9 cellular contexts compared by ENCODE assay signal in the genomic region with DNA sequence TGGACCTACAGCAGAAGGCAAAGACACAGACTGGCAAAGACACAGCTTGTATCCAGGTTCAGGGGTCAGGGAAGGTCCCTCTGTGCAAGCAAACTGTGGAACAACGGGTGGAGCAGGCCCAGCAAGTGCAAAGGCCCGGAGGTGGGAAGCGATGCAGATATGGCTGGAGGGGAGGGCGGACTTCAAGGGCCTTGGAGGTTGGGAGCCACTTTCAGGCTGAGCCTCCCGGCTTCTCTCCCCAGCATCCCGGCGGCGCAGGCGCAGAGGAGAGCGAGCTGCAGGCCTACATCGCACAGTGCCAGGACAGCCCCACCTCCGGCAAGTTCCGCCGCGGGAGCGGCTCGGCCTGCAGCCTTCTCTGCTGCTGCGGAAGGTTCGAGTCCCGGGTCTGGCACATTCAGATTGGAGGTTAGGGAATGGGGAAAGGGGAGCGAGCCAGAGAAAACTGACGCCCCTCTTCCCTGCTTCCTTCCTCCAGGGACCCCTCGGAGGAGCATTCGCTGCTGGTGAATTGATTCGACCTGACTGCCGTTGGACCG. TPM values are rescaled to one million over a fixed set of nuclear protein-coding genes. Genes with fewer than 3 reads are reported as not detected.
DNase-seq lines count a peak whose midpoint lies in the region; ATAC-seq, FAIRE-seq and TF ChIP-seq lines count a peak whose summit lies in the region.
"Had no signal": no experiment of that assay in that cellular context is flagged by ENCODE, and none has a peak within 500 bp of the region (broad histone marks: within the 10 kb centered on the region; RNA-seq: fewer than 3 reads in every experiment).

No MANE protein-coding gene starts in this region.

- ATAC-seq in CD8-positive, alpha-beta T cell = no peak
- peak in 1 of 2 donors; percentile 42 for ATAC-seq in upper lobe of left lung (ENCODE audit: low FRiP score in 2 of 2)

- DNase-seq in CD8-positive, alpha-beta T cell = no peak
- DNase-seq in PC-9 (no peak), endothelial cell of umbilical vein (ENCODE audit: low read depth, low spot score) (peak; percentile 51), mucosa of gallbladder (ENCODE audit: low spot score) (peak; percentile 64), upper lobe of left lung (peak; percentile 43 to 91), OCI-M1 (lab: John Stamatoyannopoulos, UW) (no peak), SW 1271 (lab: John Stamatoyannopoulos, UW) (no peak), RCC 7860 (ENCODE audit: low spot score) (no peak)

- no peaks in the 10 kb centered on the region for H3K9me2 ChIP-seq in PC-9 (ENCODE audit: insufficient read depth)

- 32 to 40% methylated on average over 23 to 24 of the region's 27 CpGs for WGBS in upper lobe of left lung, 2 donors

- CTCF ChIA-PET in CD8-positive, alpha-beta T cell (lab: Charles Lee) = no interaction called here
- CTCF ChIA-PET in PC-9 (lab: Charles Lee) = no interaction called here
- CTCF ChIA-PET in endothelial cell of umbilical vein (lab: Charles Lee) = interaction anchor here (2.0 to 2.2 kb wide), 2 partner anchors 10 to 179 kb away, joined by 5 to 6 read pairs; no protein-coding TSS in a partner anchor

- no peaks in the 10 kb centered on the region for H3K9me1 ChIP-seq in endothelial cell of umbilical vein (replicated peaks; ENCODE audit: control insufficient read depth, extremely low read depth, insufficient read depth, low read length)

- intact Hi-C loops in CD8-positive, alpha-beta T cell (cut with DNase I, micrococcal nuclease) = loop anchor here (5.0 to 10.0 kb wide), 4 partner anchors 339 to 1171 kb away; a partner anchor contains a TSS
- intact Hi-C loops in PC-9 (cut with micrococcal nuclease; ENCODE audit: unreplicated experiment) = loop anchor here (10.0 kb wide), 2 partner anchors 139 to 179 kb away; no protein-coding TSS in a partner anchor
- intact Hi-C loops in endothelial cell of umbilical vein (cut with micrococcal nuclease) = loop anchor here (5.0 kb wide), 1 partner anchor 141 kb away; no protein-coding TSS in a partner anchor

- POLR2A ChIA-PET in CD8-positive, alpha-beta T cell (lab: Charles Lee) = interaction anchor here (1.4 to 5.0 kb wide), 2 partner anchors 11 to 83 kb away, joined by 3 to 48 read pairs; a partner anchor contains a TSS
- POLR2A ChIA-PET in PC-9 (lab: Charles Lee; ENCODE audit: unreplicated experiment) = no interaction called here
- POLR2A ChIA-PET in endothelial cell of umbilical vein (lab: Charles Lee) = interaction anchor here (1.5 kb wide), 1 partner anchor 11 kb away, joined by 4 read pairs; a partner anchor contains a TSS

- H3K4me1 Mint-ChIP-seq in CD8-positive, alpha-beta T cell (ENCODE audit: low read depth) = peaks cover 19% of the 10 kb centered on the region

- TF ChIP-seq POLR2A in endothelial cell of umbilical vein (IDR thresholded peaks at IDR 0.05; ENCODE audit: low read depth, low read length) (no peak), upper lobe of left lung (IDR thresholded peaks at IDR 0.05) (no peak)

- no peaks in the 10 kb centered on the region for H3K27me3 ChIP-seq in CD8-positive, alpha-beta T cell (ENCODE audit: insufficient read depth, low read length)
- H3K27me3 ChIP-seq in PC-9 (ENCODE audit: insufficient read depth, low read depth) = no peaks in the 10 kb centered on the region
- no peaks in the 10 kb centered on the region for H3K27me3 ChIP-seq in endothelial cell of umbilical vein (ENCODE audit: control insufficient read depth in 2 of 2, insufficient read depth in 2 of 2, low read length in 2 of 2)
- no peaks in the 10 kb centered on the region for H3K27me3 ChIP-seq in upper lobe of left lung

- H3K36me3 ChIP-seq in CD8-positive, alpha-beta T cell (ENCODE audit: insufficient read depth, low read length) = no peaks in the 10 kb centered on the region
- no peaks in the 10 kb centered on the region; the same call in 1 of the 2 replicates for H3K36me3 ChIP-seq in PC-9 (ENCODE audit: low read depth)
- H3K36me3 ChIP-seq in endothelial cell of umbilical vein (ENCODE audit: control insufficient read depth in 2 of 2, extremely low read depth in 1 of 2, insufficient read depth in 2 of 2, low read length in 2 of 2) = peaks cover 3 to 6% of the 10 kb centered on the region in 2 experiments
- peaks cover 5 to 50% (median 33%) of the 10 kb centered on the region in 4 donors for H3K36me3 ChIP-seq in upper lobe of left lung

- no peaks in the 10 kb centered on the region for H3K9me3 Mint-ChIP-seq in CD8-positive, alpha-beta T cell

- no peak for TF ChIP-seq CTCF in CD8-positive, alpha-beta T cell (IDR thresholded peaks at IDR 0.05)
- TF ChIP-seq CTCF in PC-9 (conservative IDR thresholded peaks at IDR 0.05) = no peak
- TF ChIP-seq CTCF in endothelial cell of umbilical vein (IDR thresholded peaks at IDR 0.05; ENCODE audit: extremely low read depth in 1 of 2, insufficient read depth in 1 of 2, low read depth in 1 of 2, low read length in 2 of 2) = no peak
- TF ChIP-seq CTCF in upper lobe of left lung (IDR thresholded peaks at IDR 0.05) = no peak

- H3K4me3 Mint-ChIP-seq in CD8-positive, alpha-beta T cell = peak overlapping the region; percentile 96

- no peak for TF ChIP-seq EP300 in upper lobe of left lung (IDR thresholded peaks at IDR 0.05)

- peaks cover 12% of the 10 kb centered on the region; the same call in 1 of the 2 replicates for H3F3A ChIP-seq in PC-9 (ENCODE audit: insufficient read depth, low read depth)

- H3K9ac ChIP-seq in endothelial cell of umbilical vein (replicated peaks; ENCODE audit: extremely low read depth, insufficient read depth, low read length) = peak overlapping the region; percentile 69

- peaks cover 28% of the 10 kb centered on the region for H3K36me3 Mint-ChIP-seq in CD8-positive, alpha-beta T cell

- H3K4me2 ChIP-seq in PC-9 (peak overlapping the region; percentile 100), endothelial cell of umbilical vein (ENCODE audit: insufficient read depth, low read length) (peak overlapping the region; percentile 85)

- FAIRE-seq in endothelial cell of umbilical vein (lab: Jason Lieb, UNC) (no peak), RCC 7860 (lab: Jason Lieb, UNC) (no peak)

- peak overlapping the region; percentile 76 for H3K27ac Mint-ChIP-seq in CD8-positive, alpha-beta T cell

- H2AFZ ChIP-seq in PC-9 (peak overlapping the region; percentile 83), endothelial cell of umbilical vein (ENCODE audit: low read depth, low read length) (peak overlapping the region; percentile 88)

- BruUV-seq in PC-9 (replicated peaks; lab: Mats Ljungman, UMichigan) (no TSS peak), endothelial cell of umbilical vein (replicated peaks; lab: Mats Ljungman, UMichigan) (no TSS peak)

- peak overlapping the region; percentile 54 for H3K4me3 ChIP-seq in CD8-positive, alpha-beta T cell (ENCODE audit: low read depth, low read length)
- H3K4me3 ChIP-seq in PC-9 (peak overlapping the region; percentile 83), endothelial cell of umbilical vein (replicated peaks in 1 of 3; ENCODE audit: insufficient read depth in 1 of 3, low read depth in 1 of 3, low read length in 3 of 3) (peak overlapping the region; percentile 52 to 97 (median 63)), upper lobe of left lung (peak overlapping the region; percentile 22 to 94 (median 76))

- no peaks in the 10 kb centered on the region for H3K27me3 Mint-ChIP-seq in CD8-positive, alpha-beta T cell (ENCODE audit: low read depth)

- H3K79me2 ChIP-seq in PC-9 (ENCODE audit: low read depth) = no peaks in the 10 kb centered on the region
- no peaks in the 10 kb centered on the region for H3K79me2 ChIP-seq in endothelial cell of umbilical vein (ENCODE audit: control insufficient read depth, insufficient read depth, low read length)

- H3K27ac ChIP-seq in CD8-positive, alpha-beta T cell (ENCODE audit: low read depth, low read length) = no peak overlapping the region
- H3K27ac ChIP-seq in PC-9 (peak overlapping the region; percentile 76), endothelial cell of umbilical vein (ENCODE audit: insufficient read depth, low read depth, low read length) (no peak overlapping the region), upper lobe of left lung (peak overlapping the region; percentile 91 to 98 (median 95))

- no peaks in the 10 kb centered on the region for H3K9me3 ChIP-seq in CD8-positive, alpha-beta T cell (ENCODE audit: low read length)
- H3K9me3 ChIP-seq in PC-9 (ENCODE audit: insufficient read depth, low read depth) (no peaks in the 10 kb centered on the region), endothelial cell of umbilical vein (replicated peaks; ENCODE audit: control insufficient read depth, insufficient read depth, low read length) (no peaks in the 10 kb centered on the region), upper lobe of left lung (no peaks in the 10 kb centered on the region)

- peaks cover 10% of the 10 kb centered on the region for H3K4me1 ChIP-seq in CD8-positive, alpha-beta T cell (ENCODE audit: insufficient read depth, low read length)
- peaks cover 9% of the 10 kb centered on the region for H3K4me1 ChIP-seq in PC-9 (replicated peaks; ENCODE audit: insufficient read depth)
- peaks cover 8% of the 10 kb centered on the region for H3K4me1 ChIP-seq in endothelial cell of umbilical vein (ENCODE audit: control insufficient read depth, extremely low read depth, insufficient read depth, low read length)
- H3K4me1 ChIP-seq in upper lobe of left lung = peaks cover 13 to 28% (median 19%) of the 10 kb centered on the region in 4 donors

- no peaks in the 10 kb centered on the region for H4K20me1 ChIP-seq in PC-9 (ENCODE audit: insufficient read depth)
- H4K20me1 ChIP-seq in endothelial cell of umbilical vein (replicated peaks; ENCODE audit: control insufficient read depth, extremely low read depth, insufficient read depth, low read length) = no peaks in the 10 kb centered on the region

- dilution Hi-C loops in endothelial cell of umbilical vein (cut with MboI; ENCODE audit: extremely low pct_ligation_motif_present, low sequenced_read_pairs) = no loop called here

RNA-seq across cellular contexts. Expression of a gene that starts 2.2 kb away (rescaled TPM):
- 10 to 100 TPM; 76.5 to 81.3 TPM for total RNA-seq in CD8-positive, alpha-beta T cell
- total RNA-seq in PC-9 (2021) = 121 and 139 TPM in 2 replicates
- total RNA-seq in endothelial cell of umbilical vein = 163 and 164 TPM in 2 replicates
- polyA plus RNA-seq in endothelial cell of umbilical vein = 106 and 117 TPM in 2 replicates
- polyA plus RNA-seq in endothelial cell of umbilical vein (2011; cell fraction: cytosol; rRNA removed) = 52.1 and 73.6 TPM in 2 replicates
- 201 and 245 TPM in 2 replicates for polyA plus RNA-seq in endothelial cell of umbilical vein (2011; cell fraction: nucleus; rRNA removed)
- 88.8 and 135 TPM in 2 replicates for polyA plus RNA-seq in endothelial cell of umbilical vein (2012)
- polyA minus RNA-seq in endothelial cell of umbilical vein = 88.0 and 107 TPM in 2 replicates
- 38.6 TPM for polyA minus RNA-seq in endothelial cell of umbilical vein (2011; cell fraction: cytosol; rRNA and poly(A)+ RNA removed)
- 62.7 and 125 TPM in 2 replicates for polyA minus RNA-seq in endothelial cell of umbilical vein (2011; cell fraction: nucleus; rRNA and poly(A)+ RNA removed)
- 157 TPM for total RNA-seq in mucosa of gallbladder
- total RNA-seq in upper lobe of left lung = 100 to 1,000 TPM; 125 to 412 (median 328) TPM

RNA-seq across cellular contexts. Expression of a gene that starts 10.9 kb away (rescaled TPM):
- 10 to 100 TPM in 1 of 2 experiments, 1 to 10 TPM in 1; 9.0 to 13.3 TPM for total RNA-seq in CD8-positive, alpha-beta T cell
- total RNA-seq in PC-9 (2021) (10.4 and 16.0 TPM in 2 replicates), endothelial cell of umbilical vein (23.0 and 26.9 TPM in 2 replicates), mucosa of gallbladder (30.0 TPM), upper lobe of left lung (100 to 1,000 TPM in 2 of 6 donors, 10 to 100 TPM in 4; 12.9 to 118 (median 69.7) TPM)
- polyA plus RNA-seq in endothelial cell of umbilical vein = 60.9 and 84.6 TPM in 2 replicates
- 22.8 and 29.4 TPM in 2 replicates for polyA plus RNA-seq in endothelial cell of umbilical vein (2011; cell fraction: cytosol; rRNA removed)
- 67.0 and 81.1 TPM in 2 replicates for polyA plus RNA-seq in endothelial cell of umbilical vein (2011; cell fraction: nucleus; rRNA removed)
- 24.1 and 24.6 TPM in 2 replicates for polyA plus RNA-seq in endothelial cell of umbilical vein (2012)
- polyA minus RNA-seq in endothelial cell of umbilical vein = 40.6 and 63.5 TPM in 2 replicates
- polyA minus RNA-seq in endothelial cell of umbilical vein (2011; cell fraction: cytosol; rRNA and poly(A)+ RNA removed) = 19.8 TPM
- 20.9 and 21.5 TPM in 2 replicates for polyA minus RNA-seq in endothelial cell of umbilical vein (2011; cell fraction: nucleus; rRNA and poly(A)+ RNA removed)

RNA-seq across cellular contexts. Expression of a gene that starts 17.4 kb away (rescaled TPM):
- total RNA-seq in CD8-positive, alpha-beta T cell = 1 to 10 TPM; 7.1 to 9.0 TPM
- total RNA-seq in PC-9 (2021) = 60.7 and 85.3 TPM in 2 replicates
- total RNA-seq in endothelial cell of umbilical vein = 51.2 and 52.1 TPM in 2 replicates
- 83.2 and 90.6 TPM in 2 replicates for polyA plus RNA-seq in endothelial cell of umbilical vein
- polyA plus RNA-seq in endothelial cell of umbilical vein (2011; cell fraction: cytosol; rRNA removed) = 49.9 and 66.1 TPM in 2 replicates
- polyA plus RNA-seq in endothelial cell of umbilical vein (2011; cell fraction: nucleus; rRNA removed) = 19.7 and 22.3 TPM in 2 replicates
- 41.0 and 45.0 TPM in 2 replicates for polyA plus RNA-seq in endothelial cell of umbilical vein (2012)
- polyA minus RNA-seq in endothelial cell of umbilical vein = 20.9 and 27.3 TPM in 2 replicates
- polyA minus RNA-seq in endothelial cell of umbilical vein (2011; cell fraction: cytosol; rRNA and poly(A)+ RNA removed) = 18.3 TPM
- 7.5 and 12.5 TPM in 2 replicates for polyA minus RNA-seq in endothelial cell of umbilical vein (2011; cell fraction: nucleus; rRNA and poly(A)+ RNA removed)
- 87.6 TPM for total RNA-seq in mucosa of gallbladder
- 100 to 1,000 TPM in 1 of 6 donors, 10 to 100 TPM in 5; 31.1 to 116 (median 57.8) TPM for total RNA-seq in upper lobe of left lung

RNA-seq across cellular contexts. Expression of a gene that starts 44.5 kb away (rescaled TPM):
- total RNA-seq in CD8-positive, alpha-beta T cell = not detected
- total RNA-seq in PC-9 (2021) (10.5 and 16.0 TPM in 2 replicates), endothelial cell of umbilical vein (1.3 and 1.6 TPM in 2 replicates), mucosa of gallbladder (8.2 TPM), upper lobe of left lung (1 to 10 TPM; 2.3 to 9.1 (median 5.4) TPM)
- 1.9 and 2.4 TPM in 2 replicates for polyA plus RNA-seq in endothelial cell of umbilical vein
- polyA plus RNA-seq in endothelial cell of umbilical vein (2011; cell fraction: cytosol; rRNA removed) = 1.0 and 1.8 TPM in 2 replicates
- 0.40 and 0.59 TPM in 2 replicates for polyA plus RNA-seq in endothelial cell of umbilical vein (2011; cell fraction: nucleus; rRNA removed)
- 0.59 and 1.5 TPM in 2 replicates for polyA plus RNA-seq in endothelial cell of umbilical vein (2012)
- 0.44 and 1.5 TPM in 2 replicates for polyA minus RNA-seq in endothelial cell of umbilical vein
- 1.2 TPM for polyA minus RNA-seq in endothelial cell of umbilical vein (2011; cell fraction: cytosol; rRNA and poly(A)+ RNA removed)
- polyA minus RNA-seq in endothelial cell of umbilical vein (2011; cell fraction: nucleus; rRNA and poly(A)+ RNA removed) = not detected in 2 replicates
- total RNA-seq: HT1080 had no signal

Comparison
In these comparisons a context has a peak if more than half of its experiments do, and no peak if none do; other contexts are left out.
1. DNase-seq: peak in endothelial cell of umbilical vein (single experiment), mucosa of gallbladder (single experiment) and upper lobe of left lung (2 of 2); none in CD8-positive, alpha-beta T cell (0 of 7), PC-9 (0 of 2), OCI-M1 (single experiment), SW 1271 (0 of 2) and RCC 7860 (single experiment).
2. H3K27ac ChIP-seq: peak in PC-9 (single experiment) and upper lobe of left lung (4 of 4); none in CD8-positive, alpha-beta T cell (single experiment) and endothelial cell of umbilical vein (single experiment).
3. Peak in every context shown above with its lines, with median percentiles within 50 percentile points of each other: H3K4me3 ChIP-seq.